In the genomic region with DNA sequence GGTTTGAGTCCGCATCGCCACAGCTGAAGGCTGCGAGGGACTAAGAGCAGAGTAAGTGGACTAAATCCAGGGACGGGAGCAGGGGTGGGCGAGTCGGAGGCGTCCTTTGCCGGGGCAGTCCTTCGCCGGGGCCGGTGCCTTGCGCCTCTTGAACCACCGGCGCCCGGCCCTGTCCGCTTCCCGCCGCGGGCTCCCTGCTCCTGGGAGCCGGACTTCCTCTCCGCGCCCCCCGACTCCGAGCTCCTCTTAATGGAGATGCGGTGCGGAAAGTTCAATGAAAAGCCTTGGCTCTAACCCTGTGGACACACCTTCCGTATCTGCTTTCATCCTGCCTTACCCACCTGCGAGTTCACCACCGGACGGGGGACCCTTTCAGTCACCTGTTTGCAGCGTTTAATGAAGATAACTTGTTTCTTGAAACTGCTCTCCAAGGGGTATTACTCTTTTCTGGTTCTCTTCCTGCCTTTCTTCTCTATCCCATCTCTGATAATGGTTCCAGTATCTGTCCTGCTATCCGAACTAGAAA, we compare ENCODE assay signal across 1 cellular context.
A peak's percentile ranks its signal among the peaks of the same experiment; 100 is the strongest.
TF ChIP-seq lines count a peak whose summit lies in the region.

No MANE protein-coding gene starts in this region.

TF ChIP-seq in HepG2, 621 proteins besides CTCF, POLR2A, EP300 and RAD21 (continued from another document and continues in another):
- TF ChIP-seq ATF7 (IDR thresholded peaks at IDR 0.05) (no peak), ATF7 (CRISPR knock-in tag; IDR thresholded peaks at IDR 0.05) (no peak), ZNF7 (CRISPR knock-in tag; IDR thresholded peaks at IDR 0.05) (no peak), ZNF766 (CRISPR knock-in tag; IDR thresholded peaks at IDR 0.05; ENCODE audit: borderline replicate concordance) (no peak), TBL1XR1 (IDR thresholded peaks at IDR 0.05; ENCODE audit: borderline replicate concordance, low read length, partially characterized antibody) (no peak), SIN3B (IDR thresholded peaks at IDR 0.05; ENCODE audit: low read length) (no peak), TOE1 (CRISPR knock-in tag; IDR thresholded peaks at IDR 0.05) (no peak), ZNF674 (CRISPR knock-in tag; IDR thresholded peaks at IDR 0.05; ENCODE audit: low read depth) (no peak), ZNF501 (CRISPR knock-in tag; IDR thresholded peaks at IDR 0.05) (no peak; the same call in none of the 2 replicates), ZNF83 (CRISPR knock-in tag; IDR thresholded peaks at IDR 0.05; ENCODE audit: borderline replicate concordance) (no peak), FOXM1 (CRISPR knock-in tag; IDR thresholded peaks at IDR 0.05) (no peak), MTA3 (CRISPR knock-in tag; IDR thresholded peaks at IDR 0.05) (no peak), GFI1 (CRISPR knock-in tag; IDR thresholded peaks at IDR 0.05; ENCODE audit: borderline replicate concordance) (no peak), PPARG (CRISPR knock-in tag; conservative IDR thresholded peaks at IDR 0.05) (no peak), ZNF619 (CRISPR knock-in tag; IDR thresholded peaks at IDR 0.05) (no peak), XRCC5 (optimal IDR thresholded peaks at IDR 0.05; ENCODE audit: low read length) (peak; percentile 4), SP5 (CRISPR knock-in tag; IDR thresholded peaks at IDR 0.05; ENCODE audit: borderline replicate concordance, low read depth) (no peak), NCOA2 (CRISPR knock-in tag; IDR thresholded peaks at IDR 0.05) (no peak), GZF1 (CRISPR knock-in tag; IDR thresholded peaks at IDR 0.05) (no peak), MEIS1 (CRISPR knock-in tag; IDR thresholded peaks at IDR 0.05; ENCODE audit: borderline replicate concordance) (0 out of 2 replicates have a peak, but pooled peaks have one; percentile 39), ZSCAN25 (CRISPR knock-in tag; IDR thresholded peaks at IDR 0.05) (no peak; the same call in 1 of the 2 replicates), ZSCAN9 (CRISPR knock-in tag; IDR thresholded peaks at IDR 0.05; ENCODE audit: borderline replicate concordance) (no peak), TSC22D2 (CRISPR knock-in tag; IDR thresholded peaks at IDR 0.05; ENCODE audit: borderline replicate concordance) (no peak), CEBPB (IDR thresholded peaks at IDR 0.05; ENCODE audit: borderline replicate concordance, low read depth, low read length) (no peak), ZBTB21 (CRISPR knock-in tag; IDR thresholded peaks at IDR 0.05) (no peak), ZEB1 (IDR thresholded peaks at IDR 0.05; ENCODE audit: insufficient replicate concordance, low read depth) (no peak), ZNF790 (CRISPR knock-in tag; IDR thresholded peaks at IDR 0.05; ENCODE audit: borderline replicate concordance) (no peak), MEF2D (CRISPR knock-in tag; IDR thresholded peaks at IDR 0.05) (no peak), ZNF136 (CRISPR knock-in tag; IDR thresholded peaks at IDR 0.05; ENCODE audit: low read depth) (no peak), REL (CRISPR knock-in tag; conservative IDR thresholded peaks at IDR 0.05) (0 out of 2 replicates have a peak, but pooled peaks have one; percentile 18), ZNF12 (CRISPR knock-in tag; IDR thresholded peaks at IDR 0.05) (0 out of 2 replicates have a peak, but pooled peaks have one; percentile 4), SOX13 (IDR thresholded peaks at IDR 0.05) (no peak), SOX13 (CRISPR knock-in tag; conservative IDR thresholded peaks at IDR 0.05 in 1 of 2, IDR thresholded peaks at IDR 0.05 in 1 of 2) (no peak), MAFK (conservative IDR thresholded peaks at IDR 0.05 in 1 of 2, IDR thresholded peaks at IDR 0.05 in 1 of 2; ENCODE audit: low read length in 2 of 2) (no peak), ZNF761 (CRISPR knock-in tag; conservative IDR thresholded peaks at IDR 0.05) (no peak), ZNF33B (CRISPR knock-in tag; IDR thresholded peaks at IDR 0.05) (no peak), ZNF124 (CRISPR knock-in tag; IDR thresholded peaks at IDR 0.05) (no peak), ISX (CRISPR knock-in tag; conservative IDR thresholded peaks at IDR 0.05) (no peak), CBFB (CRISPR knock-in tag; IDR thresholded peaks at IDR 0.05) (no peak), SRF (IDR thresholded peaks at IDR 0.05; ENCODE audit: low read depth, low read length) (no peak), SKI (IDR thresholded peaks at IDR 0.05; ENCODE audit: partially characterized antibody) (no peak), MAZ (IDR thresholded peaks at IDR 0.05; ENCODE audit: borderline replicate concordance, low read depth, low read length) (no peak), MAZ (CRISPR knock-in tag; IDR thresholded peaks at IDR 0.05; ENCODE audit: low read depth) (no peak), IKZF1 (IDR thresholded peaks at IDR 0.05) (no peak), ZNF850 (CRISPR knock-in tag; conservative IDR thresholded peaks at IDR 0.05) (no peak), RFXANK (CRISPR knock-in tag; IDR thresholded peaks at IDR 0.05) (no peak), SCMH1 (CRISPR knock-in tag; IDR thresholded peaks at IDR 0.05; ENCODE audit: borderline replicate concordance) (no peak), HES4 (CRISPR knock-in tag; IDR thresholded peaks at IDR 0.05; ENCODE audit: borderline replicate concordance) (no peak)
- TF ChIP-seq, protein P1, sequence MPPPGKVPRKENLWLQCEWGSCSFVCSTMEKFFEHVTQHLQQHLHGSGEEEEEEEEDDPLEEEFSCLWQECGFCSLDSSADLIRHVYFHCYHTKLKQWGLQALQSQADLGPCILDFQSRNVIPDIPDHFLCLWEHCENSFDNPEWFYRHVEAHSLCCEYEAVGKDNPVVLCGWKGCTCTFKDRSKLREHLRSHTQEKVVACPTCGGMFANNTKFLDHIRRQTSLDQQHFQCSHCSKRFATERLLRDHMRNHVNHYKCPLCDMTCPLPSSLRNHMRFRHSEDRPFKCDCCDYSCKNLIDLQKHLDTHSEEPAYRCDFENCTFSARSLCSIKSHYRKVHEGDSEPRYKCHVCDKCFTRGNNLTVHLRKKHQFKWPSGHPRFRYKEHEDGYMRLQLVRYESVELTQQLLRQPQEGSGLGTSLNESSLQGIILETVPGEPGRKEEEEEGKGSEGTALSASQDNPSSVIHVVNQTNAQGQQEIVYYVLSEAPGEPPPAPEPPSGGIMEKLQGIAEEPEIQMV (CRISPR knock-in tag; IDR thresholded peaks at IDR 0.05; ENCODE audit: low read depth): peak; percentile 37; the same call in 1 of the 2 replicates
- TF ChIP-seq, protein P2, sequence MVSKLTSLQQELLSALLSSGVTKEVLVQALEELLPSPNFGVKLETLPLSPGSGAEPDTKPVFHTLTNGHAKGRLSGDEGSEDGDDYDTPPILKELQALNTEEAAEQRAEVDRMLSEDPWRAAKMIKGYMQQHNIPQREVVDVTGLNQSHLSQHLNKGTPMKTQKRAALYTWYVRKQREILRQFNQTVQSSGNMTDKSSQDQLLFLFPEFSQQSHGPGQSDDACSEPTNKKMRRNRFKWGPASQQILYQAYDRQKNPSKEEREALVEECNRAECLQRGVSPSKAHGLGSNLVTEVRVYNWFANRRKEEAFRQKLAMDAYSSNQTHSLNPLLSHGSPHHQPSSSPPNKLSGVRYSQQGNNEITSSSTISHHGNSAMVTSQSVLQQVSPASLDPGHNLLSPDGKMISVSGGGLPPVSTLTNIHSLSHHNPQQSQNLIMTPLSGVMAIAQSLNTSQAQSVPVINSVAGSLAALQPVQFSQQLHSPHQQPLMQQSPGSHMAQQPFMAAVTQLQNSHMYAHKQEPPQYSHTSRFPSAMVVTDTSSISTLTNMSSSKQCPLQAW (CRISPR knock-in tag; IDR thresholded peaks at IDR 0.05): no peak
- TF ChIP-seq, protein P3, sequence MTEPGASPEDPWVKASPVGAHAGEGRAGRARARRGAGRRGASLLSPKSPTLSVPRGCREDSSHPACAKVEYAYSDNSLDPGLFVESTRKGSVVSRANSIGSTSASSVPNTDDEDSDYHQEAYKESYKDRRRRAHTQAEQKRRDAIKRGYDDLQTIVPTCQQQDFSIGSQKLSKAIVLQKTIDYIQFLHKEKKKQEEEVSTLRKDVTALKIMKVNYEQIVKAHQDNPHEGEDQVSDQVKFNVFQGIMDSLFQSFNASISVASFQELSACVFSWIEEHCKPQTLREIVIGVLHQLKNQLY (CRISPR knock-in tag; IDR thresholded peaks at IDR 0.05): no peak
- TF ChIP-seq, protein P4, sequence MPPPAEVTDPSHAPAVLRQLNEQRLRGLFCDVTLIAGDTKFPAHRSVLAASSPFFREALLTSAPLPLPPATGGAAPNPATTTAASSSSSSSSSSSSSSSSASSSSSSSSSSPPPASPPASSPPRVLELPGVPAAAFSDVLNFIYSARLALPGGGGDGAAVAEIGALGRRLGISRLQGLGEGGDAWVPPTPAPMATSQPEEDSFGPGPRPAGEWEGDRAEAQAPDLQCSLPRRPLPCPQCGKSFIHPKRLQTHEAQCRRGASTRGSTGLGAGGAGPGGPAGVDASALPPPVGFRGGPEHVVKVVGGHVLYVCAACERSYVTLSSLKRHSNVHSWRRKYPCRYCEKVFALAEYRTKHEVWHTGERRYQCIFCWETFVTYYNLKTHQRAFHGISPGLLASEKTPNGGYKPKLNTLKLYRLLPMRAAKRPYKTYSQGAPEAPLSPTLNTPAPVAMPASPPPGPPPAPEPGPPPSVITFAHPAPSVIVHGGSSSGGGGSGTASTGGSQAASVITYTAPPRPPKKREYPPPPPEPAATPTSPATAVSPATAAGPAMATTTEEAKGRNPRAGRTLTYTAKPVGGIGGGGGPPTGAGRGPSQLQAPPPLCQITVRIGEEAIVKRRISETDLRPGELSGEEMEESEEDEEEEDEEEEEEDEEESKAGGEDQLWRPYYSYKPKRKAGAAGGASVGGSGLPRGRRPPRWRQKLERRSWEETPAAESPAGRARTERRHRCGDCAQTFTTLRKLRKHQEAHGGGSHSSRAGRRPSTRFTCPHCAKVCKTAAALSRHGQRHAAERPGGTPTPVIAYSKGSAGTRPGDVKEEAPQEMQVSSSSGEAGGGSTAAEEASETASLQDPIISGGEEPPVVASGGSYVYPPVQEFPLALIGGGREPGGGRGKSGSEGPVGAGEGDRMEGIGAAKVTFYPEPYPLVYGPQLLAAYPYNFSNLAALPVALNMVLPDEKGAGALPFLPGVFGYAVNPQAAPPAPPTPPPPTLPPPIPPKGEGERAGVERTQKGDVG (CRISPR knock-in tag; IDR thresholded peaks at IDR 0.05; ENCODE audit: borderline replicate concordance): no peak
- TF ChIP-seq, protein P5, sequence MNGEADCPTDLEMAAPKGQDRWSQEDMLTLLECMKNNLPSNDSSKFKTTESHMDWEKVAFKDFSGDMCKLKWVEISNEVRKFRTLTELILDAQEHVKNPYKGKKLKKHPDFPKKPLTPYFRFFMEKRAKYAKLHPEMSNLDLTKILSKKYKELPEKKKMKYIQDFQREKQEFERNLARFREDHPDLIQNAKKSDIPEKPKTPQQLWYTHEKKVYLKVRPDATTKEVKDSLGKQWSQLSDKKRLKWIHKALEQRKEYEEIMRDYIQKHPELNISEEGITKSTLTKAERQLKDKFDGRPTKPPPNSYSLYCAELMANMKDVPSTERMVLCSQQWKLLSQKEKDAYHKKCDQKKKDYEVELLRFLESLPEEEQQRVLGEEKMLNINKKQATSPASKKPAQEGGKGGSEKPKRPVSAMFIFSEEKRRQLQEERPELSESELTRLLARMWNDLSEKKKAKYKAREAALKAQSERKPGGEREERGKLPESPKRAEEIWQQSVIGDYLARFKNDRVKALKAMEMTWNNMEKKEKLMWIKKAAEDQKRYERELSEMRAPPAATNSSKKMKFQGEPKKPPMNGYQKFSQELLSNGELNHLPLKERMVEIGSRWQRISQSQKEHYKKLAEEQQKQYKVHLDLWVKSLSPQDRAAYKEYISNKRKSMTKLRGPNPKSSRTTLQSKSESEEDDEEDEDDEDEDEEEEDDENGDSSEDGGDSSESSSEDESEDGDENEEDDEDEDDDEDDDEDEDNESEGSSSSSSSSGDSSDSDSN (CRISPR knock-in tag; IDR thresholded peaks at IDR 0.05): peak; percentile 86
- TF ChIP-seq, protein P6, sequence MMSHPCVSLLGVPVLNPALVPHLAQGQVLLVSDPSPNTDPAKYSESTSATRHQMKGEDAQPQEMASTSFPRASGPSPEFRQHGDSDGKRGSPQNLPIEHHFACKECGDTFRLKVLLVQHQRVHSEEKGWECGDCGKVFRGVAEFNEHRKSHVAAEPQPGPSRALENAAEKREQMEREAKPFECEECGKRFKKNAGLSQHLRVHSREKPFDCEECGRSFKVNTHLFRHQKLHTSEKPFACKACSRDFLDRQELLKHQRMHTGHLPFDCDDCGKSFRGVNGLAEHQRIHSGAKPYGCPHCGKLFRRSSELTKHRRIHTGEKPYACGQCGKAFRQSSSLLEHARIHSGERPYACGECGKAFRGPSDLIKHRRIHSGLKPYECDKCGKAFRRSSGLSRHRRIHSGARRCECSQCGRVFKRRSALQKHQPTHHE (CRISPR knock-in tag; IDR thresholded peaks at IDR 0.05; ENCODE audit: borderline replicate concordance): peak; percentile 18; the same call in 1 of the 2 replicates
- TF ChIP-seq, protein P7, sequence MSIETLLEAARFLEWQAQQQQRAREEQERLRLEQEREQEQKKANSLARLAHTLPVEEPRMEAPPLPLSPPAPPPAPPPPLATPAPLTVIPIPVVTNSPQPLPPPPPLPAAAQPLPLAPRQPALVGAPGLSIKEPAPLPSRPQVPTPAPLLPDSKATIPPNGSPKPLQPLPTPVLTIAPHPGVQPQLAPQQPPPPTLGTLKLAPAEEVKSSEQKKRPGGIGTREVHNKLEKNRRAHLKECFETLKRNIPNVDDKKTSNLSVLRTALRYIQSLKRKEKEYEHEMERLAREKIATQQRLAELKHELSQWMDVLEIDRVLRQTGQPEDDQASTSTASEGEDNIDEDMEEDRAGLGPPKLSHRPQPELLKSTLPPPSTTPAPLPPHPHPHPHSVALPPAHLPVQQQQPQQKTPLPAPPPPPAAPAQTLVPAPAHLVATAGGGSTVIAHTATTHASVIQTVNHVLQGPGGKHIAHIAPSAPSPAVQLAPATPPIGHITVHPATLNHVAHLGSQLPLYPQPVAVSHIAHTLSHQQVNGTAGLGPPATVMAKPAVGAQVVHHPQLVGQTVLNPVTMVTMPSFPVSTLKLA (IDR thresholded peaks at IDR 0.05): no peak
- TF ChIP-seq, protein P8, sequence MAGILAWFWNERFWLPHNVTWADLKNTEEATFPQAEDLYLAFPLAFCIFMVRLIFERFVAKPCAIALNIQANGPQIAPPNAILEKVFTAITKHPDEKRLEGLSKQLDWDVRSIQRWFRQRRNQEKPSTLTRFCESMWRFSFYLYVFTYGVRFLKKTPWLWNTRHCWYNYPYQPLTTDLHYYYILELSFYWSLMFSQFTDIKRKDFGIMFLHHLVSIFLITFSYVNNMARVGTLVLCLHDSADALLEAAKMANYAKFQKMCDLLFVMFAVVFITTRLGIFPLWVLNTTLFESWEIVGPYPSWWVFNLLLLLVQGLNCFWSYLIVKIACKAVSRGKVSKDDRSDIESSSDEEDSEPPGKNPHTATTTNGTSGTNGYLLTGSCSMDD (CRISPR knock-in tag; IDR thresholded peaks at IDR 0.05): no peak
